In the genomic region with DNA sequence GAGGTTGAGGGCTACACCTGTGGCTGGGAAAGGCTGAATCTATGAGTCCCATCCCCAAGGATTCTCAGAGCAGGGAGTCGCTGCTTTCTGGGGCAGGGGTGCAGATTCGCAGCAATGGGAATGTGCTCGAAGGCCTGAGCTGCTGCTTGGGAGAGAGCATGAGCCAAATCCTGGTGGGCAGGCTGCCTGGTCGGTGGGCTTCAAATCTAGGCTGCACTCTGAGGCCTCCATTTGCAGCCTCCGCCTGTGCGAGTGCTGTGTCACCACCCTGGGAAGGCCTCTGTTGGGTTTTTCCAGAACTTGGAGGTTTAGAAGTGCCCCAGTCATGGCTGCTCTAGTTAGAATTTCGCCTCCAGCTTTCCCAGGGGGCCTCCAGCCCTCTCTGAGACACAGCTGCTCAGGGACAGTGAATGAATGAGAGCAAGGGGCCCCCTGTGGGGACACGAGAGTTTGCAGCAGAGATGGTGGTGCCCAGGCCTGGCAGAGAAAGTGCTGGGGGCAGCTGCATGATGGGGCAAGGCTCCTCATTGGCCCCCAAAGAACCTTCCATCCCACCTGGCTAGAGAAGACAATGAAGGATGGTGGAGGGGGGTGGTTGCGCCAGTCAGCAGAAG, we compare ENCODE assay signal across 1 cellular context.
TF ChIP-seq lines count a peak whose summit lies in the region.

No MANE protein-coding gene starts in this region.

TF ChIP-seq in HepG2, 621 proteins besides CTCF, POLR2A, EP300 and RAD21:
- TF ChIP-seq KDM3A (CRISPR knock-in tag; IDR thresholded peaks at IDR 0.05; ENCODE audit: low read depth) (no peak), ZNF878 (CRISPR knock-in tag; IDR thresholded peaks at IDR 0.05) (no peak), MAFK (conservative IDR thresholded peaks at IDR 0.05 in 1 of 2, IDR thresholded peaks at IDR 0.05 in 1 of 2; ENCODE audit: low read length in 2 of 2) (no peak), HDAC1 (CRISPR knock-in tag; IDR thresholded peaks at IDR 0.05) (no peak), ZNF124 (CRISPR knock-in tag; IDR thresholded peaks at IDR 0.05) (no peak), MYNN (CRISPR knock-in tag; IDR thresholded peaks at IDR 0.05; ENCODE audit: low read depth) (no peak), CBFB (CRISPR knock-in tag; IDR thresholded peaks at IDR 0.05) (no peak), ZNF557 (CRISPR knock-in tag; IDR thresholded peaks at IDR 0.05) (no peak), ELF4 (CRISPR knock-in tag; IDR thresholded peaks at IDR 0.05; ENCODE audit: borderline replicate concordance) (no peak), NR2F1 (CRISPR knock-in tag; IDR thresholded peaks at IDR 0.05) (no peak)
- TF ChIP-seq, protein P1, sequence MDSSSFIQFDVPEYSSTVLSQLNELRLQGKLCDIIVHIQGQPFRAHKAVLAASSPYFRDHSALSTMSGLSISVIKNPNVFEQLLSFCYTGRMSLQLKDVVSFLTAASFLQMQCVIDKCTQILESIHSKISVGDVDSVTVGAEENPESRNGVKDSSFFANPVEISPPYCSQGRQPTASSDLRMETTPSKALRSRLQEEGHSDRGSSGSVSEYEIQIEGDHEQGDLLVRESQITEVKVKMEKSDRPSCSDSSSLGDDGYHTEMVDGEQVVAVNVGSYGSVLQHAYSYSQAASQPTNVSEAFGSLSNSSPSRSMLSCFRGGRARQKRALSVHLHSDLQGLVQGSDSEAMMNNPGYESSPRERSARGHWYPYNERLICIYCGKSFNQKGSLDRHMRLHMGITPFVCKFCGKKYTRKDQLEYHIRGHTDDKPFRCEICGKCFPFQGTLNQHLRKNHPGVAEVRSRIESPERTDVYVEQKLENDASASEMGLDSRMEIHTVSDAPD (CRISPR knock-in tag; IDR thresholded peaks at IDR 0.05), result no peak
- TF ChIP-seq, protein P2, sequence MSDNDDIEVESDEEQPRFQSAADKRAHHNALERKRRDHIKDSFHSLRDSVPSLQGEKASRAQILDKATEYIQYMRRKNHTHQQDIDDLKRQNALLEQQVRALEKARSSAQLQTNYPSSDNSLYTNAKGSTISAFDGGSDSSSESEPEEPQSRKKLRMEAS (IDR thresholded peaks at IDR 0.05), result no peak
- TF ChIP-seq, protein P3, sequence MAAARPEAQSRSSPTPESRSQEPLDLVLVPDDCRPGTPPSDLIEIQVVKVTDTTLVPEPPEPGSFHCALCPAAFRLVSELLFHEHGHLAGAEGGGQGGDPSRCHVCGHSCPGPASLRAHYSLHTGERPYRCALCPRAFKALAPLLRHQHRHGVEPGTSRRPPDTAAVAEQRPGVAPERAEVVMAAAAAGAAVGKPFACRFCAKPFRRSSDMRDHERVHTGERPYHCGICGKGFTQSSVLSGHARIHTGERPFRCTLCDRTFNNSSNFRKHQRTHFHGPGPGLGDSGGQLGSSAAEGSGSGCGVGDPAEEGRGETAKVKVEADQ (CRISPR knock-in tag; IDR thresholded peaks at IDR 0.05; ENCODE audit: borderline replicate concordance), result no peak
- TF ChIP-seq, protein P4, sequence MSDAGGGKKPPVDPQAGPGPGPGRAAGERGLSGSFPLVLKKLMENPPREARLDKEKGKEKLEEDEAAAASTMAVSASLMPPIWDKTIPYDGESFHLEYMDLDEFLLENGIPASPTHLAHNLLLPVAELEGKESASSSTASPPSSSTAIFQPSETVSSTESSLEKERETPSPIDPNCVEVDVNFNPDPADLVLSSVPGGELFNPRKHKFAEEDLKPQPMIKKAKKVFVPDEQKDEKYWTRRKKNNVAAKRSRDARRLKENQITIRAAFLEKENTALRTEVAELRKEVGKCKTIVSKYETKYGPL (CRISPR knock-in tag; IDR thresholded peaks at IDR 0.05), result no peak
